1 cellular context compared by ENCODE assay signal in the genomic region with DNA sequence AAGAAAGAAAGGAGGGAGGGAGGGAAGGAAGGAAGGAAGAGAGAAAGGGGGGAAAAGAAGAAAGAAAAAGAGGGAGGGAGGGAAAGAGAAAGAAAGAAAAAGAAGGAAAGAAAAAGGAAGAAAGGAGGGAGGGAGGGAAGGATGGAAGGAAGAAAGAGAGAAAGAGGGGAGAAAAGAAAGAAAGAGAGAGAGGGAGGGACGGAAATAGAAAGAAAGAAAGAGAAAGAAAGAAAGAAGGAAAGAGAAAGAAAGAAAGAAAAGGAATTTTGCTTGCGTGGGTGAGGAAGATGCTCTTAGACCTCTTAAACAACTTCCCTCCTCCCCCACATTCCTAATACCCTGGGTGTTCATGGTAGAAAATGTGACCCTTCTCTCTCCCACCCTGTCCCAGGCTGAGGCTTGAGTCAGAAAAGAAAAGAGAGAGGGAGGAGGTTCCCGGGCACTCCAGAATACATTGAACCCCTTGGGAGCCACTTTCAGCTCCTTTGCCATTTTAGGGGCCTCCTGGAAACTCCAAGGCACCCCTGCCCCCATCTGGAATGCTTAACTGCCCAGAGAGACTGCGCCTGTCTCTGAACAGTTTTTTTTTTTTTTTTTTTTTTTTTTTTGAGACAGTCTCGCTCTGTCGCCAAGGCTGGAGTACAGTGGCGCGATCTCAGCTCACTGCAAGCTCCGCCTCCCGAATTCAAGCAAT.
TF ChIP-seq lines count a peak whose summit lies in the region.

No MANE protein-coding gene starts in this region.

TF ChIP-seq in K562, 482 proteins besides CTCF, POLR2A, EP300 and RAD21:
- no peak for TF ChIP-seq ESRRA (IDR thresholded peaks at IDR 0.05; ENCODE audit: borderline replicate concordance, low read depth)
- TF ChIP-seq, protein P1, sequence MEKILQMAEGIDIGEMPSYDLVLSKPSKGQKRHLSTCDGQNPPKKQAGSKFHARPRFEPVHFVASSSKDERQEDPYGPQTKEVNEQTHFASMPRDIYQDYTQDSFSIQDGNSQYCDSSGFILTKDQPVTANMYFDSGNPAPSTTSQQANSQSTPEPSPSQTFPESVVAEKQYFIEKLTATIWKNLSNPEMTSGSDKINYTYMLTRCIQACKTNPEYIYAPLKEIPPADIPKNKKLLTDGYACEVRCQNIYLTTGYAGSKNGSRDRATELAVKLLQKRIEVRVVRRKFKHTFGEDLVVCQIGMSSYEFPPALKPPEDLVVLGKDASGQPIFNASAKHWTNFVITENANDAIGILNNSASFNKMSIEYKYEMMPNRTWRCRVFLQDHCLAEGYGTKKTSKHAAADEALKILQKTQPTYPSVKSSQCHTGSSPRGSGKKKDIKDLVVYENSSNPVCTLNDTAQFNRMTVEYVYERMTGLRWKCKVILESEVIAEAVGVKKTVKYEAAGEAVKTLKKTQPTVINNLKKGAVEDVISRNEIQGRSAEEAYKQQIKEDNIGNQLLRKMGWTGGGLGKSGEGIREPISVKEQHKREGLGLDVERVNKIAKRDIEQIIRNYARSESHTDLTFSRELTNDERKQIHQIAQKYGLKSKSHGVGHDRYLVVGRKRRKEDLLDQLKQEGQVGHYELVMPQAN (IDR thresholded peaks at IDR 0.05; ENCODE audit: borderline replicate concordance), result 0 out of 2 replicates have a peak, but pooled peaks have one; percentile 17
- TF ChIP-seq THRAP3 (IDR thresholded peaks at IDR 0.05; ENCODE audit: borderline replicate concordance), result 0 out of 2 replicates have a peak, but pooled peaks have one; percentile 42
- TF ChIP-seq, protein P2, sequence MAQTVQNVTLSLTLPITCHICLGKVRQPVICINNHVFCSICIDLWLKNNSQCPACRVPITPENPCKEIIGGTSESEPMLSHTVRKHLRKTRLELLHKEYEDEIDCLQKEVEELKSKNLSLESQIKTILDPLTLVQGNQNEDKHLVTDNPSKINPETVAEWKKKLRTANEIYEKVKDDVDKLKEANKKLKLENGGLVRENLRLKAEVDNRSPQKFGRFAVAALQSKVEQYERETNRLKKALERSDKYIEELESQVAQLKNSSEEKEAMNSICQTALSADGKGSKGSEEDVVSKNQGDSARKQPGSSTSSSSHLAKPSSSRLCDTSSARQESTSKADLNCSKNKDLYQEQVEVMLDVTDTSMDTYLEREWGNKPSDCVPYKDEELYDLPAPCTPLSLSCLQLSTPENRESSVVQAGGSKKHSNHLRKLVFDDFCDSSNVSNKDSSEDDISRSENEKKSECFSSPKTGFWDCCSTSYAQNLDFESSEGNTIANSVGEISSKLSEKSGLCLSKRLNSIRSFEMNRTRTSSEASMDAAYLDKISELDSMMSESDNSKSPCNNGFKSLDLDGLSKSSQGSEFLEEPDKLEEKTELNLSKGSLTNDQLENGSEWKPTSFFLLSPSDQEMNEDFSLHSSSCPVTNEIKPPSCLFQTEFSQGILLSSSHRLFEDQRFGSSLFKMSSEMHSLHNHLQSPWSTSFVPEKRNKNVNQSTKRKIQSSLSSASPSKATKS (CRISPR knock-in tag; IDR thresholded peaks at IDR 0.05), result no peak
- TF ChIP-seq RAD51 (IDR thresholded peaks at IDR 0.05; ENCODE audit: borderline replicate concordance, low read depth), result no peak
- TF ChIP-seq POU5F1 (IDR thresholded peaks at IDR 0.05; ENCODE audit: borderline replicate concordance, low read depth, low read length, partially characterized antibody), result no peak
- TF ChIP-seq ZNF316 (IDR thresholded peaks at IDR 0.05), result no peak
- peak; percentile 37; the same call in 1 of the 2 replicates for TF ChIP-seq MTA2 (IDR thresholded peaks at IDR 0.05; ENCODE audit: low read depth)
- TF ChIP-seq SLC30A9 (CRISPR knock-in tag; IDR thresholded peaks at IDR 0.05), result no peak
- TF ChIP-seq PHTF2 (CRISPR knock-in tag; IDR thresholded peaks at IDR 0.05), result no peak
- TF ChIP-seq GATAD2A (IDR thresholded peaks at IDR 0.05), result 0 out of 2 replicates have a peak, but pooled peaks have one; percentile 19
- no peak for TF ChIP-seq ILF3 (IDR thresholded peaks at IDR 0.05; ENCODE audit: borderline replicate concordance)
- TF ChIP-seq NRF1 (conservative IDR thresholded peaks at IDR 0.05 in 1 of 2, IDR thresholded peaks at IDR 0.05 in 1 of 2), result 0 out of 4 replicates have a peak, but pooled peaks of 1 of the 2 experiments have one; percentile 38
- no peak for TF ChIP-seq FOXA1 (IDR thresholded peaks at IDR 0.05; ENCODE audit: borderline replicate concordance)
- no peak for TF ChIP-seq CBX3 (IDR thresholded peaks at IDR 0.05; ENCODE audit: borderline replicate concordance in 1 of 2, low read length in 2 of 2)
- TF ChIP-seq HDAC1 (IDR thresholded peaks at IDR 0.05), result 0 out of 4 replicates have a peak, but pooled peaks of 1 of the 2 experiments have one; percentile 45
- no peak for TF ChIP-seq ZNF12 (CRISPR knock-in tag; IDR thresholded peaks at IDR 0.05)
- TF ChIP-seq ZNF586 (CRISPR knock-in tag; conservative IDR thresholded peaks at IDR 0.05), result no peak
- TF ChIP-seq, protein P3, sequence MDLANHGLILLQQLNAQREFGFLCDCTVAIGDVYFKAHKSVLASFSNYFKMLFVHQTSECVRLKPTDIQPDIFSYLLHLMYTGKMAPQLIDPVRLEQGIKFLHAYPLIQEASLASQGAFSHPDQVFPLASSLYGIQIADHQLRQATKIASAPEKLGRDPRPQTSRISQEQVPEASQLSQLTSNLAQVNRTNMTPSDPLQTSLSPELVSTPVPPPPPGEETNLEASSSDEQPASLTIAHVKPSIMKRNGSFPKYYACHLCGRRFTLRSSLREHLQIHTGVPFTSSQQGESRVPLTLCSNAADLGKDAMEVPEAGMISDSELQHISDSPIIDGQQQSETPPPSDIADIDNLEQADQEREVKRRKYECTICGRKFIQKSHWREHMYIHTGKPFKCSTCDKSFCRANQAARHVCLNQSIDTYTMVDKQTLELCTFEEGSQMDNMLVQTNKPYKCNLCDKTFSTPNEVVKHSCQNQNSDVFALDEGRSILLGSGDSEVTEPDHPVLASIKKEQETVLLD (IDR thresholded peaks at IDR 0.05), result peak; percentile 59; the same call in 1 of the 2 replicates
- 0 out of 2 replicates have a peak, but pooled peaks have one; percentile 50 for TF ChIP-seq ELF4 (CRISPR knock-in tag; IDR thresholded peaks at IDR 0.05)
- TF ChIP-seq, protein P4, sequence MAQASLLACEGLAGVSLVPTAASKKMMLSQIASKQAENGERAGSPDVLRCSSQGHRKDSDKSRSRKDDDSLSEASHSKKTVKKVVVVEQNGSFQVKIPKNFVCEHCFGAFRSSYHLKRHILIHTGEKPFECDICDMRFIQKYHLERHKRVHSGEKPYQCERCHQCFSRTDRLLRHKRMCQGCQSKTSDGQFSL (CRISPR knock-in tag; IDR thresholded peaks at IDR 0.05), result no peak
- TF ChIP-seq, protein P4 (tag; IDR thresholded peaks at IDR 0.05), result no peak
- TF ChIP-seq MTA1 (IDR thresholded peaks at IDR 0.05; ENCODE audit: borderline replicate concordance), result peak; percentile 79
- TF ChIP-seq CC2D1A (IDR thresholded peaks at IDR 0.05), result 0 out of 2 replicates have a peak, but pooled peaks have one; percentile 25
- TF ChIP-seq, protein P5, sequence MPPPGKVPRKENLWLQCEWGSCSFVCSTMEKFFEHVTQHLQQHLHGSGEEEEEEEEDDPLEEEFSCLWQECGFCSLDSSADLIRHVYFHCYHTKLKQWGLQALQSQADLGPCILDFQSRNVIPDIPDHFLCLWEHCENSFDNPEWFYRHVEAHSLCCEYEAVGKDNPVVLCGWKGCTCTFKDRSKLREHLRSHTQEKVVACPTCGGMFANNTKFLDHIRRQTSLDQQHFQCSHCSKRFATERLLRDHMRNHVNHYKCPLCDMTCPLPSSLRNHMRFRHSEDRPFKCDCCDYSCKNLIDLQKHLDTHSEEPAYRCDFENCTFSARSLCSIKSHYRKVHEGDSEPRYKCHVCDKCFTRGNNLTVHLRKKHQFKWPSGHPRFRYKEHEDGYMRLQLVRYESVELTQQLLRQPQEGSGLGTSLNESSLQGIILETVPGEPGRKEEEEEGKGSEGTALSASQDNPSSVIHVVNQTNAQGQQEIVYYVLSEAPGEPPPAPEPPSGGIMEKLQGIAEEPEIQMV (tag; conservative IDR thresholded peaks at IDR 0.05; ENCODE audit: low read depth), result 0 out of 2 replicates have a peak, but pooled peaks have one; percentile 31
- TF ChIP-seq, protein P6, sequence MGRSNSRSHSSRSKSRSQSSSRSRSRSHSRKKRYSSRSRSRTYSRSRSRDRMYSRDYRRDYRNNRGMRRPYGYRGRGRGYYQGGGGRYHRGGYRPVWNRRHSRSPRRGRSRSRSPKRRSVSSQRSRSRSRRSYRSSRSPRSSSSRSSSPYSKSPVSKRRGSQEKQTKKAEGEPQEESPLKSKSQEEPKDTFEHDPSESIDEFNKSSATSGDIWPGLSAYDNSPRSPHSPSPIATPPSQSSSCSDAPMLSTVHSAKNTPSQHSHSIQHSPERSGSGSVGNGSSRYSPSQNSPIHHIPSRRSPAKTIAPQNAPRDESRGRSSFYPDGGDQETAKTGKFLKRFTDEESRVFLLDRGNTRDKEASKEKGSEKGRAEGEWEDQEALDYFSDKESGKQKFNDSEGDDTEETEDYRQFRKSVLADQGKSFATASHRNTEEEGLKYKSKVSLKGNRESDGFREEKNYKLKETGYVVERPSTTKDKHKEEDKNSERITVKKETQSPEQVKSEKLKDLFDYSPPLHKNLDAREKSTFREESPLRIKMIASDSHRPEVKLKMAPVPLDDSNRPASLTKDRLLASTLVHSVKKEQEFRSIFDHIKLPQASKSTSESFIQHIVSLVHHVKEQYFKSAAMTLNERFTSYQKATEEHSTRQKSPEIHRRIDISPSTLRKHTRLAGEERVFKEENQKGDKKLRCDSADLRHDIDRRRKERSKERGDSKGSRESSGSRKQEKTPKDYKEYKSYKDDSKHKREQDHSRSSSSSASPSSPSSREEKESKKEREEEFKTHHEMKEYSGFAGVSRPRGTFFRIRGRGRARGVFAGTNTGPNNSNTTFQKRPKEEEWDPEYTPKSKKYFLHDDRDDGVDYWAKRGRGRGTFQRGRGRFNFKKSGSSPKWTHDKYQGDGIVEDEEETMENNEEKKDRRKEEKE (IDR thresholded peaks at IDR 0.05; ENCODE audit: borderline replicate concordance in 1 of 2, control insufficient read depth in 1 of 2, low read depth in 2 of 2, low read length in 1 of 2), result peak in 1 of 2 experiments; percentile 51; a peak in 1 of 4 replicates
- TF ChIP-seq ZNF143 (CRISPR knock-in tag; IDR thresholded peaks at IDR 0.05), result no peak
- 0 out of 2 replicates have a peak, but pooled peaks have one; percentile 29 for TF ChIP-seq ARID2 (IDR thresholded peaks at IDR 0.05)
- TF ChIP-seq CTBP1 (IDR thresholded peaks at IDR 0.05; ENCODE audit: borderline replicate concordance), result no peak
- TF ChIP-seq EGR1 (conservative IDR thresholded peaks at IDR 0.05), result peak; percentile 62; the same call in 1 of the 2 replicates
- 0 out of 2 replicates have a peak, but pooled peaks have one; percentile 41 for TF ChIP-seq YBX1 (IDR thresholded peaks at IDR 0.05)
- TF ChIP-seq ARHGAP35 (IDR thresholded peaks at IDR 0.05; ENCODE audit: partially characterized antibody), result peak; percentile 70
- no peak for TF ChIP-seq ERF (CRISPR knock-in tag; IDR thresholded peaks at IDR 0.05)
- no peak for TF ChIP-seq HOXB6 (CRISPR knock-in tag; IDR thresholded peaks at IDR 0.05; ENCODE audit: borderline replicate concordance)
- TF ChIP-seq, protein P7, sequence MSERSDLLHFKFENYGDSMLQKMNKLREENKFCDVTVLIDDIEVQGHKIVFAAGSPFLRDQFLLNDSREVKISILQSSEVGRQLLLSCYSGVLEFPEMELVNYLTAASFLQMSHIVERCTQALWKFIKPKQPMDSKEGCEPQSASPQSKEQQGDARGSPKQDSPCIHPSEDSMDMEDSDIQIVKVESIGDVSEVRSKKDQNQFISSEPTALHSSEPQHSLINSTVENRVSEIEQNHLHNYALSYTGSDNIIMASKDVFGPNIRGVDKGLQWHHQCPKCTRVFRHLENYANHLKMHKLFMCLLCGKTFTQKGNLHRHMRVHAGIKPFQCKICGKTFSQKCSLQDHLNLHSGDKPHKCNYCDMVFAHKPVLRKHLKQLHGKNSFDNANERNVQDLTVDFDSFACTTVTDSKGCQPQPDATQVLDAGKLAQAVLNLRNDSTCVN (CRISPR knock-in tag; IDR thresholded peaks at IDR 0.05), result no peak
- no peak for TF ChIP-seq TSC22D4 (tag; IDR thresholded peaks at IDR 0.05)
- TF ChIP-seq ZNF444 (CRISPR knock-in tag; IDR thresholded peaks at IDR 0.05), result no peak
- TF ChIP-seq TEAD4 (IDR thresholded peaks at IDR 0.05; ENCODE audit: low read length), result no peak
- no peak for TF ChIP-seq TEAD4 (CRISPR knock-in tag; IDR thresholded peaks at IDR 0.05; ENCODE audit: borderline replicate concordance)
- TF ChIP-seq MXI1 (IDR thresholded peaks at IDR 0.05; ENCODE audit: low read depth, low read length), result no peak
- no peak for TF ChIP-seq ZNF75A (CRISPR knock-in tag; IDR thresholded peaks at IDR 0.05)
- peak; percentile 78 for TF ChIP-seq ZNF384 (IDR thresholded peaks at IDR 0.05; ENCODE audit: low read depth, low read length)
- TF ChIP-seq MAFG (tag; conservative IDR thresholded peaks at IDR 0.05), result no peak
- TF ChIP-seq, protein P8, sequence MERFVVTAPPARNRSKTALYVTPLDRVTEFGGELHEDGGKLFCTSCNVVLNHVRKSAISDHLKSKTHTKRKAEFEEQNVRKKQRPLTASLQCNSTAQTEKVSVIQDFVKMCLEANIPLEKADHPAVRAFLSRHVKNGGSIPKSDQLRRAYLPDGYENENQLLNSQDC (CRISPR knock-in tag; IDR thresholded peaks at IDR 0.05), result no peak
- TF ChIP-seq, protein P9, sequence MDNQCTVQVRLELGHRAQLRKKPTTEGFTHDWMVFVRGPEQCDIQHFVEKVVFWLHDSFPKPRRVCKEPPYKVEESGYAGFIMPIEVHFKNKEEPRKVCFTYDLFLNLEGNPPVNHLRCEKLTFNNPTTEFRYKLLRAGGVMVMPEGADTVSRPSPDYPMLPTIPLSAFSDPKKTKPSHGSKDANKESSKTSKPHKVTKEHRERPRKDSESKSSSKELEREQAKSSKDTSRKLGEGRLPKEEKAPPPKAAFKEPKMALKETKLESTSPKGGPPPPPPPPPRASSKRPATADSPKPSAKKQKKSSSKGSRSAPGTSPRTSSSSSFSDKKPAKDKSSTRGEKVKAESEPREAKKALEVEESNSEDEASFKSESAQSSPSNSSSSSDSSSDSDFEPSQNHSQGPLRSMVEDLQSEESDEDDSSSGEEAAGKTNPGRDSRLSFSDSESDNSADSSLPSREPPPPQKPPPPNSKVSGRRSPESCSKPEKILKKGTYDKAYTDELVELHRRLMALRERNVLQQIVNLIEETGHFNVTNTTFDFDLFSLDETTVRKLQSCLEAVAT (IDR thresholded peaks at IDR 0.05), result peak; percentile 15 to 51; a peak in 1 of 4 replicates
- peak; percentile 29; the same call in 1 of the 2 replicates for TF ChIP-seq EHMT2 (IDR thresholded peaks at IDR 0.05)
- no peak for TF ChIP-seq POLR2B (IDR thresholded peaks at IDR 0.05; ENCODE audit: low read depth, partially characterized antibody)
- TF ChIP-seq, protein P10, sequence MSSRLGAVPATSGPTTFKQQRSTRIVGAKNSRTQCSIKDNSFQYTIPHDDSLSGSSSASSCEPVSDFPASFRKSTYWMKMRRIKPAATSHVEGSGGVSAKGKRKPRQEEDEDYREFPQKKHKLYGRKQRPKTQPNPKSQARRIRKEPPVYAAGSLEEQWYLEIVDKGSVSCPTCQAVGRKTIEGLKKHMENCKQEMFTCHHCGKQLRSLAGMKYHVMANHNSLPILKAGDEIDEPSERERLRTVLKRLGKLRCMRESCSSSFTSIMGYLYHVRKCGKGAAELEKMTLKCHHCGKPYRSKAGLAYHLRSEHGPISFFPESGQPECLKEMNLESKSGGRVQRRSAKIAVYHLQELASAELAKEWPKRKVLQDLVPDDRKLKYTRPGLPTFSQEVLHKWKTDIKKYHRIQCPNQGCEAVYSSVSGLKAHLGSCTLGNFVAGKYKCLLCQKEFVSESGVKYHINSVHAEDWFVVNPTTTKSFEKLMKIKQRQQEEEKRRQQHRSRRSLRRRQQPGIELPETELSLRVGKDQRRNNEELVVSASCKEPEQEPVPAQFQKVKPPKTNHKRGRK (tag; IDR thresholded peaks at IDR 0.05), result peak; percentile 100
